ENCODE assay signal across 17 cellular contexts in the genomic region with DNA sequence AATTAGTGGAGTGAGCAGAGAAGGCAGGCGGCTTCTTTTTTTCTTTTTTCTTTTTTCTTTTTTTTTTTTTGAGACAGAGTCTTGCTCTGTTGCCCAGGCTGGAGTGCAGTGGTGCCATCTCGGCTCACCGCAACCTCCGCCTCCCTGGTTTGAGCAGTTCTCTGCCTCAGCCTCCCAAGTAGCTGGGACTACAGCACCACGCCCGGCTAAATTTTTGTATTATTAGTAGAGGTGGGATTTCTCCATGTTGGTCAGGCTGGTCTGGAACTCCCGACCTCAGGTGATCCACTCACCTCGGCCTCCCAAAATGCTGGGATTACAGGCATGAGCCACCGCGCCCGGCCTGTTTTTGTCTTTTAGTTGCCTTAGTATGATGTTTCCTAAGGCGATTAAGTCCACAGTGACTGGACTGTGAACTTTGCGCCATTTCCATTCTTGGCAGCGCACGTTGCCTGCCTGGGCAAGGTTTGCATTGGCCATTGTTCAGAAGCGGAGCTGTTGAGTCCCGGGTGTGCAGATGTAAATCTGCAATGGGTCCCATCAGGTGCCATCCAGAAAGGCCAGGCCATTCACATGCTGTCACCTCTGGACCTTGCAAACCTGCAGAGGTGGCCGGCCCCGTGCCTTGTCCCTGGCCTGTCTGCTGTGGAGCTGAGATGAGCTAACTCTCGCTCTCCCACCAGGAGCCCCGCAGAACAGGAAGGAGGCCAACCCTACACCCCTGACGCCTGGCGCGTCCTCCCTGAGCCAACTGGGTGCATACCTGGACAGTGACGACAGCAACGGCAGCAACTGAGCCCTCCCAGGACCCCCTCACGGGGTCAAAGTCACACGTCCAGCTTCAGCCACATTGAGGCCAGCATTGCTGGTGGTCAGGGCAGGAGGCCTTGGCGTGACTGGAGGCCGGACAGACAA. TPM values are rescaled to one million over a fixed set of nuclear protein-coding genes. Genes with fewer than 3 reads are reported as not detected.
DNase-seq lines count a peak whose midpoint lies in the region; ATAC-seq, FAIRE-seq and TF ChIP-seq lines count a peak whose summit lies in the region.
"Had no signal": no experiment of that assay in that cellular context is flagged by ENCODE, and none has a peak within 500 bp of the region (broad histone marks: within the 10 kb centered on the region; RNA-seq: fewer than 3 reads in every experiment).

No MANE protein-coding gene starts in this region.

- H3K4me3 ChIP-seq in left ventricle myocardium inferior (no peak overlapping the region), right atrium auricular region (no peak overlapping the region), K562 (no peak overlapping the region), right lobe of liver (peak overlapping the region in 2 of 3 donors; percentile 9)
- H3K4me3 ChIP-seq: gastroesophageal sphincter, uterus had no signal

- H3K27ac ChIP-seq in left ventricle myocardium inferior (replicated peaks) (no peak overlapping the region), right atrium auricular region (peak overlapping the region in 1 of 2 donors; percentile 54), K562 (ENCODE audit: extremely low read depth, low read depth, low read length) (no peak overlapping the region), right lobe of liver (peak overlapping the region; percentile 69 to 94 (median 70))
- H3K27ac ChIP-seq: gastroesophageal sphincter, uterus had no signal

- peaks cover 3% of the 10 kb centered on the region for H3K9me1 ChIP-seq in K562 (ENCODE audit: control insufficient read depth, insufficient read depth, low read length)

- CTCF ChIA-PET in K562 (lab: Yijun Ruan, JAX; ENCODE audit: low intra/inter-chr PET ratio): interaction anchor here (0.6 to 3.8 kb wide), 8 partner anchors 75 to 290 kb away, joined by 3 to 49 read pairs (median 6); partner anchors contain the start of genes MPND and SH3GL1

- H3K9ac ChIP-seq in K562 (ENCODE audit: insufficient read depth in 1 of 2, low read depth in 2 of 2, low read length in 2 of 2): peak overlapping the region in 1 of 2 experiments; percentile 76; a peak in 2 of 4 replicates

- H3K4me1 ChIP-seq in left ventricle myocardium inferior (no peaks in the 10 kb centered on the region), right atrium auricular region (peaks cover 0 to 3% of the 10 kb centered on the region in 2 donors), K562 (replicated peaks in 1 of 2; ENCODE audit: control insufficient read depth in 2 of 2, insufficient read depth in 2 of 2, low read length in 2 of 2) (peaks cover 0 to 17% of the 10 kb centered on the region in 2 experiments; a peak in 2 of 5 replicates), right lobe of liver (peaks cover 0 to 21% (median 8%) of the 10 kb centered on the region in 4 donors)
- H3K4me1 ChIP-seq: uterus had no signal

- TF ChIP-seq CTCF in left ventricle myocardium inferior (IDR thresholded peaks at IDR 0.05; ENCODE audit: borderline replicate concordance) (peak; percentile 27), right atrium auricular region (IDR thresholded peaks at IDR 0.05) (peak in 1 of 2 donors; percentile 0), K562 (IDR thresholded peaks at IDR 0.05 in 2 of 3, conservative IDR thresholded peaks at IDR 0.05 in 1 of 3; ENCODE audit: insufficient read depth in 2 of 3, low read depth in 1 of 3, low read length in 3 of 3) (no peak), right lobe of liver (IDR thresholded peaks at IDR 0.05) (peak in 2 of 4 donors; percentile 3 to 24)

- no peak for TF ChIP-seq EP300 in K562 (IDR thresholded peaks at IDR 0.05; ENCODE audit: low read length)

- H4K20me1 ChIP-seq in K562 (replicated peaks; ENCODE audit: control insufficient read depth, insufficient read depth, low read length): no peaks in the 10 kb centered on the region; the same call in 1 of the 2 replicates

- H3K27me3 ChIP-seq in left ventricle myocardium inferior (ENCODE audit: low read depth) (no peaks in the 10 kb centered on the region), right atrium auricular region (no peaks in the 10 kb centered on the region), K562 (ENCODE audit: control insufficient read depth in 2 of 2, insufficient read depth in 2 of 2, low read length in 2 of 2) (no peaks in the 10 kb centered on the region), right lobe of liver (no peaks in the 10 kb centered on the region)
- H3K27me3 ChIP-seq: gastroesophageal sphincter, uterus had no signal

- BruUV-seq in K562 (replicated peaks; lab: Mats Ljungman, UMichigan): no TSS peak

- H3K9me3 ChIP-seq in left ventricle myocardium inferior (replicated peaks) (peaks cover 9% of the 10 kb centered on the region), right atrium auricular region (no peaks in the 10 kb centered on the region), K562 (replicated peaks; ENCODE audit: control insufficient read depth, insufficient read depth, low read depth, low read length) (no peaks in the 10 kb centered on the region), right lobe of liver (no peaks in the 10 kb centered on the region)
- H3K9me3 ChIP-seq: uterus had no signal

- intact Hi-C loops in left ventricle myocardium inferior (cut with micrococcal nuclease): no loop called here
- intact Hi-C loops in K562 (cut with micrococcal nuclease): loop anchor here (1.0 to 2.0 kb wide), 3 partner anchors 85 to 257 kb away; partner anchors contain the start of gene SH3GL1
- intact Hi-C loops in right lobe of liver (cut with DNase I): loop anchor here in 1 of 2 donors (5.0 to 10.0 kb wide), 2 partner anchors 94 to 227 kb away; no protein-coding TSS in a partner anchor

- DNase-seq in left ventricle myocardium inferior (no peak), right atrium auricular region (ENCODE audit: low spot score) (no peak), K562 (ENCODE audit: extremely low read depth in 1 of 4, low spot score in 3 of 4) (no peak), right lobe of liver (peak; percentile 83 to 95 (median 92)), ureter (ENCODE audit: low spot score) (peak; percentile 72), NCI-H510A (lab: John Stamatoyannopoulos, UW) (no peak), GM19240 (ENCODE audit: insufficient read length, low spot score) (no peak)
- no peak for DNase-seq in stimulated activated CD4-positive, alpha-beta T cell treated with anti-CD3 and anti-CD28 coated beads, Interleukin-12 subunit alpha, Interleukin-12 subunit beta, amount 100 ng/mL, for 4 hours
- DNase-seq: GF-D8, NCI-H2029 had no signal

- H2AFZ ChIP-seq in K562 (ENCODE audit: low read depth, low read length): no peak overlapping the region

- no peak for ATAC-seq in K562
- peak; percentile 79 to 89 (median 88) for ATAC-seq in right lobe of liver
- ATAC-seq: gastroesophageal sphincter had no signal

- TF ChIP-seq POLR2A in K562 (conservative IDR thresholded peaks at IDR 0.05) (no peak), right lobe of liver (IDR thresholded peaks at IDR 0.05) (peak; percentile 57)

- no peak for FAIRE-seq in K562 (lab: Jason Lieb, UNC)

- no peak for TF ChIP-seq RAD21 in K562 (CRISPR knock-in tag; conservative IDR thresholded peaks at IDR 0.05 in 1 of 2, IDR thresholded peaks at IDR 0.05 in 1 of 2)

- WGBS in K562 (ENCODE audit: insufficient coverage, low coverage, missing lambda C conversion rate): 81% methylated on average over 21 of the region's 30 CpGs
- WGBS in right lobe of liver (ENCODE audit: insufficient coverage, low coverage, low lambda C conversion rate, missing lambda C conversion rate): 26% methylated on average over 20 of the region's 30 CpGs

- in situ Hi-C loops in K562 (cut with MboI): no loop called here

- POLR2A ChIA-PET in K562 (lab: Yijun Ruan, JAX): interaction anchor here (1.3 kb wide), 1 partner anchor 84 kb away, joined by 6 read pairs; no protein-coding TSS in a partner anchor

- H3K4me2 ChIP-seq in K562 (ENCODE audit: insufficient read depth, low read length): no peak overlapping the region

- H3K36me3 ChIP-seq in left ventricle myocardium inferior (peaks cover 89% of the 10 kb centered on the region), right atrium auricular region (peaks cover 27% of the 10 kb centered on the region), K562 (ENCODE audit: control insufficient read depth, insufficient read depth, low read length) (peaks cover 25% of the 10 kb centered on the region; the same call in 2 of the 3 replicates), right lobe of liver (peaks cover 0 to 28% (median 2%) of the 10 kb centered on the region in 4 donors)
- H3K36me3 ChIP-seq: uterus had no signal

- no peaks in the 10 kb centered on the region for H3K79me2 ChIP-seq in K562 (ENCODE audit: control insufficient read depth, insufficient read depth, low read length)

RNA-seq across cellular contexts. Expression of gene SHD, which starts 10.9 kb away (rescaled TPM):
- 0.16 TPM for total RNA-seq in left ventricle myocardium inferior
- 10 to 100 TPM; 24.2 to 24.6 TPM for total RNA-seq in right atrium auricular region
- 0.42 TPM in 1 of 2 replicates, not detected in the other for total RNA-seq in K562 (2011; cell fraction: chromatin; rRNA removed; ENCODE audit: low replicate concordance)
- total RNA-seq in K562 (2011; cell fraction: nucleolus; rRNA removed): not detected in 2 replicates
- total RNA-seq in K562 (2011; cell fraction: nucleoplasm; rRNA removed): not detected in 2 replicates
- total RNA-seq in K562 (2014; rRNA removed): 0.33 TPM in 1 of 2 replicates, not detected in the other
- total RNA-seq in K562 (2014; rRNA removed; fragmentation: Illumina TruSeq; extraction: Trizol): not detected in 2 replicates
- 0.15 TPM in 1 of 2 replicates, not detected in the other for total RNA-seq in K562 (2015; rRNA removed; fragmentation: Illumina TruSeq; extraction: Trizol)
- 0.38 and 0.62 TPM in 2 replicates for total RNA-seq in K562 (2021)
- polyA plus RNA-seq in K562 (2011; rRNA removed): 0.22 TPM in 1 of 2 replicates, not detected in the other
- 0.21 and 0.49 TPM in 2 replicates for polyA plus RNA-seq in K562 (2011; cell fraction: cytosol; rRNA removed)
- polyA plus RNA-seq in K562 (2011; cell fraction: nucleus; rRNA removed): 0.36 and 0.90 TPM in 2 replicates
- polyA plus RNA-seq in K562 (2012): 0.78 and 1.4 TPM in 2 replicates
- 0.42 TPM in 1 of 2 replicates, not detected in the other for polyA plus RNA-seq in K562 (2014; fragmentation: Illumina TruSeq; extraction: Trizol)
- polyA plus RNA-seq in K562 (2014; fragmentation: Nextera tagmentation; extraction: Ambion mirVana): under 1 TPM; 0.13 to 0.18 TPM
- polyA plus RNA-seq in K562 (2014; rRNA removed): 0.05 and 0.13 TPM in 2 replicates
- polyA minus RNA-seq in K562 (2011; rRNA and poly(A)+ RNA removed): not detected in 2 replicates
- polyA minus RNA-seq in K562 (2011; cell fraction: cytosol; rRNA and poly(A)+ RNA removed): not detected in 2 replicates
- not detected in 2 replicates for polyA minus RNA-seq in K562 (2011; cell fraction: nucleus; rRNA and poly(A)+ RNA removed)
- 1 to 10 TPM; 1.7 to 9.7 (median 6.4) TPM for total RNA-seq in right lobe of liver
- not detected for total RNA-seq in ureter
- total RNA-seq: activated CD8-positive, alpha-beta T cell treated with anti-CD3 and anti-CD28 coated beads for 36 hours; esophagus mucosa; gastroesophageal sphincter; H4; HT1080; NCI-H460 had no signal

RNA-seq across cellular contexts. Expression of gene YJU2, which starts 21.3 kb away (rescaled TPM):
- total RNA-seq in left ventricle myocardium inferior (10.2 TPM), right atrium auricular region (10 to 100 TPM in 1 of 2 donors, 1 to 10 TPM in 1; 9.1 to 17.6 TPM), K562 (2014; rRNA removed) (34.9 and 46.0 TPM in 2 replicates), K562 (2014; rRNA removed; fragmentation: Illumina TruSeq; extraction: Trizol) (11.7 and 12.1 TPM in 2 replicates), K562 (2015; rRNA removed; fragmentation: Illumina TruSeq; extraction: Trizol) (22.4 and 23.5 TPM in 2 replicates), K562 (2021) (26.5 and 28.6 TPM in 2 replicates), right lobe of liver (10 to 100 TPM in 1 of 6 experiments, 1 to 10 TPM in 5; 6.4 to 14.1 (median 8.9) TPM), ureter (22.2 TPM)
- total RNA-seq in K562 (2011; cell fraction: chromatin; rRNA removed; ENCODE audit: low replicate concordance): 8.3 and 15.5 TPM in 2 replicates
- total RNA-seq in K562 (2011; cell fraction: nucleolus; rRNA removed): 12.6 and 14.5 TPM in 2 replicates
- total RNA-seq in K562 (2011; cell fraction: nucleoplasm; rRNA removed): 8.1 and 11.4 TPM in 2 replicates
- polyA plus RNA-seq in K562 (2011; rRNA removed) (12.6 and 15.4 TPM in 2 replicates), K562 (2014; fragmentation: Illumina TruSeq; extraction: Trizol) (19.3 and 27.8 TPM in 2 replicates), K562 (2014; fragmentation: Nextera tagmentation; extraction: Ambion mirVana) (1 to 10 TPM in 1 of 2 experiments, under 1 TPM in 1; 0.41 to 1.4 TPM), K562 (2014; rRNA removed) (33.0 and 34.6 TPM in 2 replicates)
- 17.5 and 33.3 TPM in 2 replicates for polyA plus RNA-seq in K562 (2011; cell fraction: cytosol; rRNA removed)
- 8.4 and 11.4 TPM in 2 replicates for polyA plus RNA-seq in K562 (2011; cell fraction: nucleus; rRNA removed)
- 20.8 and 26.9 TPM in 2 replicates for polyA plus RNA-seq in K562 (2012)
- polyA minus RNA-seq in K562 (2011; rRNA and poly(A)+ RNA removed): 11.0 and 12.5 TPM in 2 replicates
- polyA minus RNA-seq in K562 (2011; cell fraction: cytosol; rRNA and poly(A)+ RNA removed): 8.3 and 10.7 TPM in 2 replicates
- 3.2 and 6.4 TPM in 2 replicates for polyA minus RNA-seq in K562 (2011; cell fraction: nucleus; rRNA and poly(A)+ RNA removed)

RNA-seq across cellular contexts. Expression of gene TMIGD2, which starts 34.0 kb away (rescaled TPM):
- total RNA-seq in left ventricle myocardium inferior (not detected), right atrium auricular region (under 1 TPM in 1 of 2 donors, not detected in 1; 0.28 TPM), K562 (2014; rRNA removed) (not detected in 2 replicates), K562 (2014; rRNA removed; fragmentation: Illumina TruSeq; extraction: Trizol) (not detected in 2 replicates), K562 (2015; rRNA removed; fragmentation: Illumina TruSeq; extraction: Trizol) (not detected in 2 replicates), K562 (2021) (not detected in 2 replicates), right lobe of liver (under 1 TPM in 2 of 6 experiments, not detected in 4; 0.24 to 0.32 TPM), ureter (1.2 TPM)
- total RNA-seq in K562 (2011; cell fraction: chromatin; rRNA removed; ENCODE audit: low replicate concordance): not detected in 2 replicates
- total RNA-seq in K562 (2011; cell fraction: nucleolus; rRNA removed): not detected in 2 replicates
- total RNA-seq in K562 (2011; cell fraction: nucleoplasm; rRNA removed): not detected in 2 replicates
- polyA plus RNA-seq in K562 (2011; rRNA removed) (not detected in 2 replicates), K562 (2014; fragmentation: Illumina TruSeq; extraction: Trizol) (not detected in 2 replicates), K562 (2014; fragmentation: Nextera tagmentation; extraction: Ambion mirVana) (not detected), K562 (2014; rRNA removed) (not detected in 2 replicates)
- 0.06 TPM in 1 of 2 replicates, not detected in the other for polyA plus RNA-seq in K562 (2011; cell fraction: cytosol; rRNA removed)
- polyA plus RNA-seq in K562 (2011; cell fraction: nucleus; rRNA removed): not detected in 2 replicates
- 0.10 and 0.18 TPM in 2 replicates for polyA plus RNA-seq in K562 (2012)
- polyA minus RNA-seq in K562 (2011; rRNA and poly(A)+ RNA removed): not detected in 2 replicates
- polyA minus RNA-seq in K562 (2011; cell fraction: cytosol; rRNA and poly(A)+ RNA removed): not detected in 2 replicates
- polyA minus RNA-seq in K562 (2011; cell fraction: nucleus; rRNA and poly(A)+ RNA removed): not detected in 2 replicates
- total RNA-seq: H4, HT1080, NCI-H460 had no signal

RNA-seq across cellular contexts. Expression of gene FSD1, which starts 36.2 kb away (rescaled TPM):
- total RNA-seq in left ventricle myocardium inferior (not detected), right atrium auricular region (not detected), K562 (2014; rRNA removed) (0.65 and 0.77 TPM in 2 replicates), K562 (2014; rRNA removed; fragmentation: Illumina TruSeq; extraction: Trizol) (0.73 and 0.80 TPM in 2 replicates), K562 (2015; rRNA removed; fragmentation: Illumina TruSeq; extraction: Trizol) (0.49 and 0.69 TPM in 2 replicates), K562 (2021) (1.4 and 1.5 TPM in 2 replicates), right lobe of liver (1 to 10 TPM in 1 of 6 experiments, under 1 TPM in 3, not detected in 2; 0.19 to 2.2 (median 0.52) TPM), ureter (not detected)
- total RNA-seq in K562 (2011; cell fraction: chromatin; rRNA removed; ENCODE audit: low replicate concordance): 1.8 and 3.1 TPM in 2 replicates
- total RNA-seq in K562 (2011; cell fraction: nucleolus; rRNA removed): 1.7 and 2.8 TPM in 2 replicates
- 0.92 and 1.4 TPM in 2 replicates for total RNA-seq in K562 (2011; cell fraction: nucleoplasm; rRNA removed)
- polyA plus RNA-seq in K562 (2011; rRNA removed) (0.87 and 1.2 TPM in 2 replicates), K562 (2014; fragmentation: Illumina TruSeq; extraction: Trizol) (0.29 and 1.9 TPM in 2 replicates), K562 (2014; fragmentation: Nextera tagmentation; extraction: Ambion mirVana) (under 1 TPM in 1 of 2 experiments, not detected in 1; 0.11 TPM), K562 (2014; rRNA removed) (0.78 and 1.1 TPM in 2 replicates)
- 0.44 and 3.4 TPM in 2 replicates for polyA plus RNA-seq in K562 (2011; cell fraction: cytosol; rRNA removed)
- 2.1 and 3.7 TPM in 2 replicates for polyA plus RNA-seq in K562 (2011; cell fraction: nucleus; rRNA removed)
- polyA plus RNA-seq in K562 (2012): 0.44 and 1.0 TPM in 2 replicates
- polyA minus RNA-seq in K562 (2011; rRNA and poly(A)+ RNA removed): 0.33 and 0.49 TPM in 2 replicates
- polyA minus RNA-seq in K562 (2011; cell fraction: cytosol; rRNA and poly(A)+ RNA removed): not detected in 2 replicates
- polyA minus RNA-seq in K562 (2011; cell fraction: nucleus; rRNA and poly(A)+ RNA removed): 0.22 and 0.81 TPM in 2 replicates
- total RNA-seq: NCI-H460 had no signal

RNA-seq across cellular contexts. Expression of gene EBI3, which starts 38.8 kb away (rescaled TPM):
- total RNA-seq in left ventricle myocardium inferior (0.49 TPM), right atrium auricular region (1 to 10 TPM; 1.7 to 2.6 TPM), K562 (2014; rRNA removed) (not detected in 2 replicates), K562 (2014; rRNA removed; fragmentation: Illumina TruSeq; extraction: Trizol) (not detected in 2 replicates), K562 (2015; rRNA removed; fragmentation: Illumina TruSeq; extraction: Trizol) (not detected in 2 replicates), K562 (2021) (0.22 TPM in 1 of 2 replicates, not detected in the other), right lobe of liver (1 to 10 TPM in 5 of 6 experiments, under 1 TPM in 1; 0.73 to 4.1 (median 2.0) TPM), ureter (1.5 TPM)
- total RNA-seq in K562 (2011; cell fraction: chromatin; rRNA removed; ENCODE audit: low replicate concordance): not detected in 2 replicates
- 0.33 and 0.39 TPM in 2 replicates for total RNA-seq in K562 (2011; cell fraction: nucleolus; rRNA removed)
- not detected in 2 replicates for total RNA-seq in K562 (2011; cell fraction: nucleoplasm; rRNA removed)
- polyA plus RNA-seq in K562 (2011; rRNA removed) (0.12 and 0.35 TPM in 2 replicates), K562 (2014; fragmentation: Illumina TruSeq; extraction: Trizol) (0.30 TPM in 1 of 2 replicates, not detected in the other), K562 (2014; fragmentation: Nextera tagmentation; extraction: Ambion mirVana) (not detected), K562 (2014; rRNA removed) (0.08 and 0.40 TPM in 2 replicates)
- polyA plus RNA-seq in K562 (2011; cell fraction: cytosol; rRNA removed): 0.34 and 1.2 TPM in 2 replicates
- 0.13 and 0.36 TPM in 2 replicates for polyA plus RNA-seq in K562 (2011; cell fraction: nucleus; rRNA removed)
- polyA plus RNA-seq in K562 (2012): 0.21 and 0.47 TPM in 2 replicates
- not detected in 2 replicates for polyA minus RNA-seq in K562 (2011; rRNA and poly(A)+ RNA removed)
- not detected in 2 replicates for polyA minus RNA-seq in K562 (2011; cell fraction: cytosol; rRNA and poly(A)+ RNA removed)
- polyA minus RNA-seq in K562 (2011; cell fraction: nucleus; rRNA and poly(A)+ RNA removed): not detected in 2 replicates

Comparison
In these comparisons a context has a peak if more than half of its experiments do, and no peak if none do; other contexts are left out.
1. DNase-seq: peak in right lobe of liver (3 of 3) and ureter (single experiment); none in left ventricle myocardium inferior (single experiment), right atrium auricular region (single experiment), K562 (0 of 4), NCI-H510A (single experiment), GM19240 (single experiment) and stimulated activated CD4-positive, alpha-beta T cell treated with anti-CD3 and anti-CD28 coated beads, Interleukin-12 subunit alpha, Interleukin-12 subunit beta, amount 100 ng/mL, for 4 hours (single experiment).
2. H3K27ac ChIP-seq: peak in right lobe of liver (3 of 3); none in left ventricle myocardium inferior (single experiment) and K562 (single experiment).
3. H3K4me3 ChIP-seq: peak in right lobe of liver (2 of 3); none in left ventricle myocardium inferior (single experiment), right atrium auricular region (0 of 2) and K562 (single experiment).